ENCODE assay signal across 19 cellular contexts in the genomic region with DNA sequence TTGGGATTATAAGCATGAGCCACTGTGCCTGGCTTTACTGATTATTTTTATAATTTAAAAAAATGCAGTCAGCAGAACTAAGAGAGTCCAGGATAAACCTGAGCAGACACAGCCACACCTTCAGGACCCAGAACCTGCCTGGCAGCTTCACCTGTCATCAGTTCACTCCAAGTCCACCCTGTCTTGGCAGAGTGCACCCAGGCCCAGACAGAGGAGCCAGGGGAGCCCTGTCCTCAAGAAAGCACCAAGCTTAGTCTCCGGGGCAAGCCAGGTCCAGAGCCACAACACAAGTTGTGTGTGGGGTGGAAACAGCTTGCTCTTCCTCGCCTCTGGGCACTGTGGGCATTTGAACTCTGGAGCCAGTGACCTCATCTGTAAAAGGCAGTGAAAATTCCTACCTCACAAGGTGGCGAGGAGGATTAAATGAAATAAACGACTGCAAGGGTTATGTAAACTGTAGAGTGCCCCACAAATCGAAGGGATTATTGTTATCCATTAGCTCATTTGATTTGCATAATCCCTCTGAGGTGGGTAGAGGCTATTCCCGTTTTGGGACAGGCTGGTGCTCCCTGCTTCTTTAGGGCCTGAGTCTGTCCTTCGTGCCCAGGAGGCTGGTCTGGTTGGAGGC. TPM values are rescaled to one million over a fixed set of nuclear protein-coding genes. Genes with fewer than 3 reads are reported as not detected.
DNase-seq lines count a peak whose midpoint lies in the region; ATAC-seq and TF ChIP-seq lines count a peak whose summit lies in the region.
"Had no signal": no experiment of that assay in that cellular context is flagged by ENCODE, and none has a peak within 500 bp of the region (broad histone marks: within the 10 kb centered on the region; RNA-seq: fewer than 3 reads in every experiment).

No MANE protein-coding gene starts in this region.

- ATAC-seq in CD8-positive, alpha-beta T cell = no peak
- ATAC-seq in mucosa of descending colon (peak; percentile 35), GM19455 (IDR thresholded peaks at IDR 0.05; ENCODE audit: unreplicated experiment) (no peak)
- ATAC-seq: HCT116 had no signal

- CTCF ChIA-PET in CD8-positive, alpha-beta T cell (lab: Charles Lee) = interaction anchor here (1.4 to 1.9 kb wide), 2 partner anchors 25 to 26 kb away, joined by 6 to 8 read pairs; partner anchors contain the start of gene MYCN

- H3K4me3 Mint-ChIP-seq in CD8-positive, alpha-beta T cell = no peak overlapping the region
- no peak overlapping the region for H3K4me3 Mint-ChIP-seq in activated T-helper 1 cell treated with anti-CD3 and anti-CD28 coated beads, Interleukin-12 subunit alpha, Interleukin-12 subunit beta, Interleukin-2, Interleukin-4 antibody, amounts not matched to agents 30 ng/mL and 10 ng/mL and 1 ng/mL, durations not matched to agents 14 hours and 24 hours and 36 hours
- H3K4me3 Mint-ChIP-seq: activated CD8-positive, alpha-beta T cell treated with anti-CD3 and anti-CD28 coated beads for 36 hours; mesothelial cell of epicardium had no signal

- DNase-seq in CD8-positive, alpha-beta T cell = no peak
- DNase-seq in WERI-Rb-1 = peak; percentile 62
- DNase-seq in mucosa of descending colon = peak in 1 of 3 donors; percentile 16
- no peak for DNase-seq in inferior parietal cortex (ENCODE audit: extremely low spot score)
- no peak for DNase-seq in activated T-helper 1 cell treated with anti-CD3 and anti-CD28 coated beads, Interleukin-12 subunit alpha, Interleukin-12 subunit beta, Interleukin-2, Interleukin-4 antibody, amounts not matched to agents 30 ng/mL and 10 ng/mL and 1 ng/mL, durations not matched to agents 14 hours and 24 hours and 36 hours (ENCODE audit: low spot score)
- no peak for DNase-seq in NCI-H2196 treated with DMSO at 0.1 percent for 48 hours (lab: John Stamatoyannopoulos, UW; ENCODE audit: unreplicated experiment)
- DNase-seq: glutamatergic neuron, NCI-H2171, NCI-H69, PC-9, SJCRH30 had no signal

- no peaks in the 10 kb centered on the region for H3K27me3 Mint-ChIP-seq in CD8-positive, alpha-beta T cell (ENCODE audit: low read depth)
- peaks cover 3% of the 10 kb centered on the region for H3K27me3 Mint-ChIP-seq in activated T-helper 1 cell treated with anti-CD3 and anti-CD28 coated beads, Interleukin-12 subunit alpha, Interleukin-12 subunit beta, Interleukin-2, Interleukin-4 antibody, amounts not matched to agents 30 ng/mL and 10 ng/mL and 1 ng/mL, durations not matched to agents 14 hours and 24 hours and 36 hours (ENCODE audit: insufficient read depth)
- H3K27me3 Mint-ChIP-seq: activated CD8-positive, alpha-beta T cell treated with anti-CD3 and anti-CD28 coated beads for 36 hours had no signal

- H3K9ac ChIP-seq in BLaER1 treated with 17β-estradiol and CSF1 and Interleukin-3, amounts not matched to agents 10 nM and 100 nM = peak overlapping the region; percentile 50 to 74 (median 62); a peak in 18 of 22 replicates

- POLR2A ChIA-PET in CD8-positive, alpha-beta T cell (lab: Charles Lee) = interaction anchor here (0.7 to 1.9 kb wide), 4 partner anchors 9 to 23 kb away, joined by 3 to 9 read pairs (median 4); no protein-coding TSS in a partner anchor

- peaks cover 19 to 43% (median 26%) of the 10 kb centered on the region in 10 experiments for H3K4me1 ChIP-seq in BLaER1 treated with 17β-estradiol and CSF1 and Interleukin-3, amounts not matched to agents 10 nM and 100 nM
- H3K4me1 ChIP-seq in CD8-positive, alpha-beta T cell (ENCODE audit: insufficient read depth, low read length) = peaks cover 17% of the 10 kb centered on the region
- H3K4me1 ChIP-seq in mucosa of descending colon (ENCODE audit: low read depth) = no peaks in the 10 kb centered on the region

- TF ChIP-seq CTCF in CD8-positive, alpha-beta T cell (IDR thresholded peaks at IDR 0.05) = no peak
- TF ChIP-seq CTCF in WERI-Rb-1 (IDR thresholded peaks at IDR 0.05; ENCODE audit: low read depth, low read length) = no peak
- no peak for TF ChIP-seq CTCF in mucosa of descending colon (IDR thresholded peaks at IDR 0.05)

- H3K27ac Mint-ChIP-seq in CD8-positive, alpha-beta T cell = peak overlapping the region; percentile 72
- no peak overlapping the region for H3K27ac Mint-ChIP-seq in activated T-helper 1 cell treated with anti-CD3 and anti-CD28 coated beads, Interleukin-12 subunit alpha, Interleukin-12 subunit beta, Interleukin-2, Interleukin-4 antibody, amounts not matched to agents 30 ng/mL and 10 ng/mL and 1 ng/mL, durations not matched to agents 14 hours and 24 hours and 36 hours
- H3K27ac Mint-ChIP-seq: mesothelial cell of epicardium had no signal

- peak overlapping the region in 2 of 10 experiments; percentile 29; a peak in 3 of 20 replicates for H3K4me3 ChIP-seq in BLaER1 treated with 17β-estradiol and CSF1 and Interleukin-3, amounts not matched to agents 10 nM and 100 nM
- peak overlapping the region; percentile 22 for H3K4me3 ChIP-seq in CD8-positive, alpha-beta T cell (ENCODE audit: low read depth, low read length)
- H3K4me3 ChIP-seq in WERI-Rb-1 (ENCODE audit: low read depth, low read length) (peak overlapping the region; percentile 13), mucosa of descending colon (no peak overlapping the region)
- H3K4me3 ChIP-seq: PC-9, SJCRH30 had no signal

- H3K9me3 ChIP-seq in BLaER1 treated with 17β-estradiol and CSF1 and Interleukin-3, amounts not matched to agents 10 nM and 100 nM (replicated peaks in 1 of 11) = peaks cover 0 to 4% (median 0%) of the 10 kb centered on the region in 11 experiments; a peak in 3 of 22 replicates
- H3K9me3 ChIP-seq in CD8-positive, alpha-beta T cell (ENCODE audit: low read length) = no peaks in the 10 kb centered on the region
- H3K9me3 ChIP-seq in WERI-Rb-1 (ENCODE audit: severe bottlenecking) (peaks cover 8% of the 10 kb centered on the region), mucosa of descending colon (no peaks in the 10 kb centered on the region)

- peaks cover 37% of the 10 kb centered on the region for H3K4me1 Mint-ChIP-seq in CD8-positive, alpha-beta T cell (ENCODE audit: low read depth)
- peaks cover 27% of the 10 kb centered on the region for H3K4me1 Mint-ChIP-seq in activated T-helper 1 cell treated with anti-CD3 and anti-CD28 coated beads, Interleukin-12 subunit alpha, Interleukin-12 subunit beta, Interleukin-2, Interleukin-4 antibody, amounts not matched to agents 30 ng/mL and 10 ng/mL and 1 ng/mL, durations not matched to agents 14 hours and 24 hours and 36 hours (ENCODE audit: low read depth)

- no peaks in the 10 kb centered on the region for H3K36me3 ChIP-seq in BLaER1 treated with 17β-estradiol and CSF1 and Interleukin-3, amounts not matched to agents 10 nM and 100 nM
- no peaks in the 10 kb centered on the region for H3K36me3 ChIP-seq in CD8-positive, alpha-beta T cell (ENCODE audit: insufficient read depth, low read length)
- H3K36me3 ChIP-seq in WERI-Rb-1 (no peaks in the 10 kb centered on the region), mucosa of descending colon (ENCODE audit: low read depth) (no peaks in the 10 kb centered on the region)
- H3K36me3 ChIP-seq: SJCRH30 had no signal

- no peaks in the 10 kb centered on the region for H3K27me3 ChIP-seq in BLaER1 treated with 17β-estradiol and CSF1 and Interleukin-3, amounts not matched to agents 10 nM and 100 nM
- no peaks in the 10 kb centered on the region for H3K27me3 ChIP-seq in CD8-positive, alpha-beta T cell (ENCODE audit: insufficient read depth, low read length)
- H3K27me3 ChIP-seq in WERI-Rb-1 (ENCODE audit: insufficient read depth, low read depth, severe bottlenecking) = no peaks in the 10 kb centered on the region
- H3K27me3 ChIP-seq: SJCRH30 had no signal

- H3K9me3 Mint-ChIP-seq in CD8-positive, alpha-beta T cell = no peaks in the 10 kb centered on the region
- H3K9me3 Mint-ChIP-seq in activated T-helper 1 cell treated with anti-CD3 and anti-CD28 coated beads, Interleukin-12 subunit alpha, Interleukin-12 subunit beta, Interleukin-2, Interleukin-4 antibody, amounts not matched to agents 30 ng/mL and 10 ng/mL and 1 ng/mL, durations not matched to agents 14 hours and 24 hours and 36 hours = peaks cover 5% of the 10 kb centered on the region
- H3K9me3 Mint-ChIP-seq: activated naive CD4-positive, alpha-beta T cell treated with anti-CD3 and anti-CD28 coated beads, Interleukin-2, amount 50 U/mL, for 72 hours had no signal

- H4K20me1 ChIP-seq in BLaER1 treated with 17β-estradiol and CSF1 and Interleukin-3, amounts not matched to agents 10 nM and 100 nM = no peaks in the 10 kb centered on the region

- no peaks in the 10 kb centered on the region for H3K36me3 Mint-ChIP-seq in CD8-positive, alpha-beta T cell
- no peaks in the 10 kb centered on the region for H3K36me3 Mint-ChIP-seq in activated T-helper 1 cell treated with anti-CD3 and anti-CD28 coated beads, Interleukin-12 subunit alpha, Interleukin-12 subunit beta, Interleukin-2, Interleukin-4 antibody, amounts not matched to agents 30 ng/mL and 10 ng/mL and 1 ng/mL, durations not matched to agents 14 hours and 24 hours and 36 hours (ENCODE audit: low read depth)
- H3K36me3 Mint-ChIP-seq: activated naive CD4-positive, alpha-beta T cell treated with anti-CD3 and anti-CD28 coated beads, Interleukin-2, amount 50 U/mL, for 72 hours; mesothelial cell of epicardium had no signal

- peak overlapping the region; percentile 76 to 91 (median 83) for H3K4me2 ChIP-seq in BLaER1 treated with 17β-estradiol and CSF1 and Interleukin-3, amounts not matched to agents 10 nM and 100 nM
- H3K4me2 ChIP-seq: PC-9 had no signal

- intact Hi-C loops in CD8-positive, alpha-beta T cell (cut with DNase I, micrococcal nuclease) = no loop called here
- intact Hi-C loops in mucosa of descending colon (cut with DNase I, micrococcal nuclease) = no loop called here
- intact Hi-C loops in activated T-helper 1 cell treated with anti-CD3 and anti-CD28 coated beads, Interleukin-12 subunit alpha, Interleukin-12 subunit beta, Interleukin-2, Interleukin-4 antibody, amounts not matched to agents 30 ng/mL and 10 ng/mL and 1 ng/mL, durations not matched to agents 14 hours and 24 hours and 36 hours (cut with micrococcal nuclease) = no loop called here

- H3K27ac ChIP-seq in BLaER1 treated with 17β-estradiol and CSF1 and Interleukin-3, amounts not matched to agents 10 nM and 100 nM = peak overlapping the region; percentile 60 to 87 (median 77)
- no peak overlapping the region for H3K27ac ChIP-seq in CD8-positive, alpha-beta T cell (ENCODE audit: low read depth, low read length)
- H3K27ac ChIP-seq in WERI-Rb-1 = peak overlapping the region; percentile 86
- H3K27ac ChIP-seq: PC-9, SJCRH30 had no signal

RNA-seq across cellular contexts. Expression of gene MYCN, which starts 24.7 kb away (rescaled TPM):
- total RNA-seq in CD8-positive, alpha-beta T cell = not detected
- total RNA-seq in mucosa of descending colon = 1 to 10 TPM in 2 of 3 donors, under 1 TPM in 1; 0.52 to 1.1 (median 1.1) TPM
- total RNA-seq in activated T-helper 1 cell treated with anti-CD3 and anti-CD28 coated beads, Interleukin-12 subunit alpha, Interleukin-12 subunit beta, Interleukin-2, Interleukin-4 antibody, amounts not matched to agents 30 ng/mL and 10 ng/mL and 1 ng/mL, durations not matched to agents 14 hours and 24 hours and 36 hours = not detected in 2 replicates
- total RNA-seq: activated naive CD4-positive, alpha-beta T cell treated with anti-CD3 and anti-CD28 coated beads, Interleukin-2, amount 50 U/mL, for 72 hours; M059J; PC-9; subcutaneous adipose tissue had no signal
